In genomic region chr15:77112819-77113569, GRCh38 we compare ENCODE assay signal across 21 cellular contexts. TPM values are rescaled to one million over a fixed set of nuclear protein-coding genes. Genes with fewer than 3 reads are reported as not detected.
DNase-seq lines count a peak whose midpoint lies in the region; ATAC-seq, FAIRE-seq and TF ChIP-seq lines count a peak whose summit lies in the region.
"Had no signal": no experiment of that assay in that cellular context is flagged by ENCODE, and none has a peak within 500 bp of the region (broad histone marks: within the 10 kb centered on the region; RNA-seq: fewer than 3 reads in every experiment).

No MANE protein-coding gene starts in this region.

- no peak overlapping the region for H3K4me3 ChIP-seq in endodermal cell (ENCODE audit: low read length)
- H3K4me3 ChIP-seq: GM12878, SK-N-MC had no signal

- H3K4me1 ChIP-seq in endodermal cell (ENCODE audit: control insufficient read depth, insufficient read depth, low read length): no peaks in the 10 kb centered on the region

- no peaks in the 10 kb centered on the region for H3K36me3 Mint-ChIP-seq in endodermal cell (ENCODE audit: low read depth)
- peaks cover 3% of the 10 kb centered on the region for H3K36me3 Mint-ChIP-seq in activated T-cell treated with anti-CD3 and anti-CD28 coated beads, Interleukin-2, amount 50 U/mL, for 4 hours (ENCODE audit: insufficient read depth)
- H3K36me3 Mint-ChIP-seq in activated naive CD8-positive, alpha-beta T cell treated with anti-CD3 and anti-CD28 coated beads, Interleukin-2, amount 50 U/mL, for 24 hours (ENCODE audit: low read depth): peaks cover 16% of the 10 kb centered on the region

- 86 to 100% methylated on average over 1 to 2 of the region's 2 CpGs for WGBS in endodermal cell (ENCODE audit: insufficient coverage in 1 of 2, insufficient read length in 1 of 2), 2 experiments

- no peak overlapping the region for H3K27ac Mint-ChIP-seq in endodermal cell
- no peak overlapping the region for H3K27ac Mint-ChIP-seq in activated naive CD8-positive, alpha-beta T cell treated with anti-CD3 and anti-CD28 coated beads, Interleukin-2, amount 50 U/mL, for 24 hours
- H3K27ac Mint-ChIP-seq: effector memory CD8-positive, alpha-beta T cell; memory B cell; nephron progenitor cell; stimulated activated naive CD8-positive, alpha-beta T cell treated with anti-CD3 and anti-CD28 coated beads, Interleukin-15, Interleukin-2, amounts not matched to agents 100 ng/mL and 50 ng/mL, for 24 hours had no signal

- no peaks in the 10 kb centered on the region for H3K27me3 Mint-ChIP-seq in endodermal cell (ENCODE audit: insufficient read depth)
- no peaks in the 10 kb centered on the region for H3K27me3 Mint-ChIP-seq in activated T-cell treated with anti-CD3 and anti-CD28 coated beads, Interleukin-2, amount 50 U/mL, for 4 hours (ENCODE audit: low read depth)
- H3K27me3 Mint-ChIP-seq in activated naive CD8-positive, alpha-beta T cell treated with anti-CD3 and anti-CD28 coated beads, Interleukin-2, amount 50 U/mL, for 24 hours: no peaks in the 10 kb centered on the region
- H3K27me3 Mint-ChIP-seq: effector memory CD8-positive, alpha-beta T cell; memory B cell; stimulated activated naive CD8-positive, alpha-beta T cell treated with anti-CD3 and anti-CD28 coated beads, Interleukin-15, Interleukin-2, amounts not matched to agents 100 ng/mL and 50 ng/mL, for 24 hours had no signal

- H3K9me3 ChIP-seq in endodermal cell (ENCODE audit: control insufficient read depth, low read length): no peaks in the 10 kb centered on the region

- no peak for FAIRE-seq in RCC 7860 (lab: Jason Lieb, UNC)
- FAIRE-seq: GM12878 had no signal

- no peaks in the 10 kb centered on the region for H3K36me3 ChIP-seq in endodermal cell (ENCODE audit: control insufficient read depth, insufficient read depth, low read length)

- no peaks in the 10 kb centered on the region for H3K9me3 Mint-ChIP-seq in endodermal cell
- H3K9me3 Mint-ChIP-seq in activated T-cell treated with anti-CD3 and anti-CD28 coated beads, Interleukin-2, amount 50 U/mL, for 4 hours: no peaks in the 10 kb centered on the region
- H3K9me3 Mint-ChIP-seq in activated naive CD8-positive, alpha-beta T cell treated with anti-CD3 and anti-CD28 coated beads, Interleukin-2, amount 50 U/mL, for 24 hours: no peaks in the 10 kb centered on the region
- H3K9me3 Mint-ChIP-seq: effector memory CD8-positive, alpha-beta T cell; memory B cell; nephron progenitor cell; stimulated activated naive CD8-positive, alpha-beta T cell treated with anti-CD3 and anti-CD28 coated beads, Interleukin-15, Interleukin-2, amounts not matched to agents 100 ng/mL and 50 ng/mL, for 24 hours had no signal

- no peak for ATAC-seq in activated T-cell treated with anti-CD3 and anti-CD28 coated beads, Interleukin-2, amount 50 U/mL, for 4 hours
- no peak for ATAC-seq in activated naive CD8-positive, alpha-beta T cell treated with anti-CD3 and anti-CD28 coated beads, Interleukin-2, amount 50 U/mL, for 24 hours
- ATAC-seq in GM21723 (IDR thresholded peaks at IDR 0.05; ENCODE audit: unreplicated experiment): no peak
- ATAC-seq: effector memory CD8-positive, alpha-beta T cell; GM12878 had no signal

- H3K27ac ChIP-seq in endodermal cell (ENCODE audit: low read depth, low read length): no peak overlapping the region
- H3K27ac ChIP-seq: SK-N-MC had no signal

- H3K27me3 ChIP-seq in endodermal cell (ENCODE audit: control insufficient read depth, insufficient read depth, low read length, poor library complexity, severe bottlenecking): no peaks in the 10 kb centered on the region

- H3K4me1 Mint-ChIP-seq in endodermal cell: peaks cover 2% of the 10 kb centered on the region
- H3K4me1 Mint-ChIP-seq in activated T-cell treated with anti-CD3 and anti-CD28 coated beads, Interleukin-2, amount 50 U/mL, for 4 hours (ENCODE audit: low read depth): no peaks in the 10 kb centered on the region
- H3K4me1 Mint-ChIP-seq in activated naive CD8-positive, alpha-beta T cell treated with anti-CD3 and anti-CD28 coated beads, Interleukin-2, amount 50 U/mL, for 24 hours: no peaks in the 10 kb centered on the region

- no peak overlapping the region for H3K4me3 Mint-ChIP-seq in endodermal cell
- no peak overlapping the region for H3K4me3 Mint-ChIP-seq in activated T-cell treated with anti-CD3 and anti-CD28 coated beads, Interleukin-2, amount 50 U/mL, for 4 hours
- no peak overlapping the region for H3K4me3 Mint-ChIP-seq in activated naive CD8-positive, alpha-beta T cell treated with anti-CD3 and anti-CD28 coated beads, Interleukin-2, amount 50 U/mL, for 24 hours
- H3K4me3 Mint-ChIP-seq: effector memory CD8-positive, alpha-beta T cell; memory B cell; nephron progenitor cell; stimulated activated naive CD8-positive, alpha-beta T cell treated with anti-CD3 and anti-CD28 coated beads, Interleukin-15, Interleukin-2, amounts not matched to agents 100 ng/mL and 50 ng/mL, for 24 hours had no signal

- H3K9ac ChIP-seq in endodermal cell (ENCODE audit: extremely low read depth, low read length, poor library complexity, severe bottlenecking): no peak overlapping the region

- peak; percentile 71 for TF ChIP-seq CTCF in endodermal cell (conservative IDR thresholded peaks at IDR 0.05)

- DNase-seq in AG20443 (ENCODE audit: low spot score) (peak; percentile 27), HT-29 (ENCODE audit: low spot score) (peak; percentile 12), endodermal cell (peak; percentile 64), myocyte (ENCODE audit: low read depth) (peak; percentile 75), RCC 7860 (ENCODE audit: low spot score) (no peak)
- no peak for DNase-seq in activated T-cell treated with anti-CD3 and anti-CD28 coated beads, Interleukin-2, amount 50 U/mL, for 4 hours
- no peak for DNase-seq in activated naive CD8-positive, alpha-beta T cell treated with anti-CD3 and anti-CD28 coated beads, Interleukin-2, amount 50 U/mL, for 24 hours
- DNase-seq: activated CD4-positive, alpha-beta T cell treated with anti-CD3 and anti-CD28 coated beads for 4 hours; cerebellar nuclear complex; effector memory CD8-positive, alpha-beta T cell; head of caudate nucleus; islet precursor cell; NCI-H1417; NCI-H748 treated with DMSO at 0.1 percent for 48 hours; nephron progenitor cell; OCI-M1 had no signal

RNA-seq across cellular contexts. Expression of gene TSPAN3, which starts 42.1 kb away (rescaled TPM):
- total RNA-seq in HT-29 (2014; rRNA removed; shearing (Covaris generic)): 363 and 364 TPM in 2 replicates
- total RNA-seq in endodermal cell (100 to 1,000 TPM; 188 to 211 TPM), myocyte (1,256 and 1,268 TPM in 2 replicates)
- 230 TPM for polyA plus RNA-seq in endodermal cell (2013, experiment 1 of 2)
- 213 TPM for polyA plus RNA-seq in endodermal cell (2013, experiment 2 of 2)
- polyA plus RNA-seq in myocyte (2012): 575 TPM
- 10 to 100 TPM; 38.6 to 53.1 (median 42.8) TPM for total RNA-seq in activated T-cell treated with anti-CD3 and anti-CD28 coated beads, Interleukin-2, amount 50 U/mL, for 4 hours

Comparison
In these comparisons a context has a peak if more than half of its experiments do, and no peak if none do; other contexts are left out.
1. DNase-seq: peak in AG20443 (single experiment), HT-29 (single experiment), endodermal cell (single experiment) and myocyte (single experiment); none in RCC 7860 (single experiment), activated T-cell treated with anti-CD3 and anti-CD28 coated beads, Interleukin-2, amount 50 U/mL, for 4 hours (single experiment) and activated naive CD8-positive, alpha-beta T cell treated with anti-CD3 and anti-CD28 coated beads, Interleukin-2, amount 50 U/mL, for 24 hours (single experiment).